12 cellular contexts compared by ENCODE assay signal in the genomic region with DNA sequence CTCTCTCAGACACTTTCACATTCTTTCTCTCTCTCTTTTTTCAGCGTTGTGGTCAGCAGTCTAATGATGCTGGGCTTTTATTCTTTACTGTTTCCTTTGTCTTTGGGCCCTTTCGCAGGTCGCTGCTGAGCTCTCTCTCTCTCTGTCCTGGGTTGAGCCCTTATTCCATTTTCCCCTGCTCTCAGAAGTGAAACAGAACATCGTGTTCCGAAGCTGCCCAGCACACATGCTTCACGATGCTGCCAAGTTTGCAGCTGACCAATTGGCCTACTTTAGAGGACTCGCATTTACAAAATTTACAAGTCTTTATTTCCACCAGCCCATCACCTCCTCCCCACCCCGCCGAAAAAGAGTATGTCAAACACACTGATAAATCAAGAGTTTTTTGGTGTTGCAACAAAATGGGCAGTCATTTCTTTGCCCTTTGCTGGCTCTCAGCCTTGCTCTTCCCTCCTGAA. TPM values are rescaled to one million over a fixed set of nuclear protein-coding genes. Genes with fewer than 3 reads are reported as not detected.
DNase-seq lines count a peak whose midpoint lies in the region; TF ChIP-seq lines count a peak whose summit lies in the region.
"Had no signal": no experiment of that assay in that cellular context is flagged by ENCODE, and none has a peak within 500 bp of the region (broad histone marks: within the 10 kb centered on the region; RNA-seq: fewer than 3 reads in every experiment).

No MANE protein-coding gene starts in this region.

- no peaks in the 10 kb centered on the region for H4K20me1 ChIP-seq in mammary epithelial cell (ENCODE audit: insufficient read depth, low read length)

- WGBS in mammary epithelial cell (ENCODE audit: low coverage, missing lambda C conversion rate) = 64% methylated on average over 9 of the region's 9 CpGs

- DNase-seq in AG10803 (ENCODE audit: low read depth) (peak; percentile 66), mammary epithelial cell (no peak), hypothalamus (lab: John Stamatoyannopoulos, UW) (peak in 48 of 51 donors; percentile 11 to 91 (median 59)), posterior cingulate gyrus (peak in 9 of 10 donors; percentile 38 to 92 (median 65)), H4 (ENCODE audit: low spot score) (no peak), DMS53 (lab: John Stamatoyannopoulos, UW) (no peak), GM19238 (ENCODE audit: insufficient read length, low spot score) (no peak), NCI-H1417 treated with DMSO at 0.1 percent for 48 hours (lab: John Stamatoyannopoulos, UW) (no peak)
- DNase-seq: NCI-H526 treated with DMSO at 0.1 percent for 48 hours; stimulated activated naive CD8-positive, alpha-beta T cell treated with anti-CD3 and anti-CD28 coated beads, Interleukin-15, Interleukin-2, amounts not matched to agents 100 U/mL and 50 U/mL, for 24 hours; T-helper 2 cell had no signal

- dilution Hi-C loops in mammary epithelial cell (cut with HindIII; ENCODE audit: low sequenced_read_pairs) = no loop called here

- H3K4me3 ChIP-seq in AG10803 (ENCODE audit: low read length) (peak overlapping the region; percentile 43), mammary epithelial cell (replicated peaks in 1 of 3; ENCODE audit: insufficient read depth in 1 of 3, low read depth in 2 of 3, low read length in 3 of 3) (no peak overlapping the region)
- H3K4me3 ChIP-seq: GM12878 had no signal

- no peak for TF ChIP-seq CTCF in AG10803 (conservative IDR thresholded peaks at IDR 0.05; ENCODE audit: low read length)
- TF ChIP-seq CTCF in mammary epithelial cell (conservative IDR thresholded peaks at IDR 0.05 in 1 of 2, IDR thresholded peaks at IDR 0.05 in 1 of 2; ENCODE audit: extremely low read depth in 1 of 2, insufficient read depth in 1 of 2, low read depth in 1 of 2, low read length in 2 of 2) = no peak

- no peaks in the 10 kb centered on the region for H3K9me3 ChIP-seq in mammary epithelial cell (replicated peaks; ENCODE audit: insufficient read depth, low read length)

- peak overlapping the region; percentile 75 for H2AFZ ChIP-seq in mammary epithelial cell (ENCODE audit: low read depth, low read length)

- no peaks in the 10 kb centered on the region for H3K27me3 ChIP-seq in mammary epithelial cell (ENCODE audit: insufficient read depth, low read length)

- H3K36me3 ChIP-seq in mammary epithelial cell (ENCODE audit: insufficient read depth, low read length) = no peaks in the 10 kb centered on the region

- H3K79me2 ChIP-seq in mammary epithelial cell (ENCODE audit: insufficient read depth, low read length) = no peaks in the 10 kb centered on the region

- no peaks in the 10 kb centered on the region for H3K4me1 ChIP-seq in mammary epithelial cell (ENCODE audit: insufficient read depth, low read length)

- no peak overlapping the region for H3K9ac ChIP-seq in mammary epithelial cell (ENCODE audit: insufficient read depth, low read length)

- CTCF ChIA-PET in mammary epithelial cell (lab: Charles Lee; ENCODE audit: low non-redundant PET) = no interaction called here

- H3K27ac ChIP-seq in mammary epithelial cell (ENCODE audit: insufficient read depth, low read depth, low read length) = no peak overlapping the region

- in situ Hi-C loops in mammary epithelial cell (cut with MboI; ENCODE audit: low sequenced_read_pairs in 2 of 2) = no loop called here

- peak overlapping the region; percentile 30 for H3K4me2 ChIP-seq in mammary epithelial cell (ENCODE audit: insufficient read depth, low read depth, low read length)

- no TSS peak for BruUV-seq in mammary epithelial cell (replicated peaks; lab: Mats Ljungman, UMichigan)

- intact Hi-C loops in mammary epithelial cell (cut with micrococcal nuclease) (no loop called here), posterior cingulate gyrus (cut with DNase I) (loop anchor here (1.0 kb wide), 1 partner anchor 44 kb away; a partner anchor contains a TSS)

RNA-seq across cellular contexts. Expression of a gene that starts 44.4 kb away (rescaled TPM):
- 100 to 1,000 TPM in 1 of 2 donors, 10 to 100 TPM in 1; 74.3 to 195 TPM for total RNA-seq in mammary epithelial cell
- polyA plus RNA-seq in mammary epithelial cell = 11.1 TPM
- polyA minus RNA-seq in mammary epithelial cell = 96.6 TPM
- total RNA-seq in H4 (2014; rRNA removed; shearing (Covaris generic)) = 15.7 and 17.2 TPM in 2 replicates

Comparison
In these comparisons a context has a peak if more than half of its experiments do, and no peak if none do; other contexts are left out.
1. DNase-seq: peak in AG10803 (single experiment), hypothalamus (48 of 51) and posterior cingulate gyrus (9 of 10); none in mammary epithelial cell (single experiment), H4 (single experiment), DMS53 (single experiment), GM19238 (single experiment) and NCI-H1417 treated with DMSO at 0.1 percent for 48 hours (single experiment).